Comparison of ENCODE assay signal across 8 cellular contexts in genomic region chr10:73998623-73999622, GRCh38. TPM values are rescaled to one million over a fixed set of nuclear protein-coding genes. Genes with fewer than 3 reads are reported as not detected.
DNase-seq lines count a peak whose midpoint lies in the region; ATAC-seq and TF ChIP-seq lines count a peak whose summit lies in the region.

No MANE protein-coding gene starts in this region.

- no peak for ATAC-seq in HG03196 (IDR thresholded peaks at IDR 0.05; ENCODE audit: unreplicated experiment)
- ATAC-seq in GM21619 (IDR thresholded peaks at IDR 0.05; ENCODE audit: unreplicated experiment) = no peak

- H3K27me3 ChIP-seq in BLaER1 treated with 17β-estradiol and CSF1 and Interleukin-3, amounts not matched to agents 10 nM and 100 nM = no peaks in the 10 kb centered on the region
- H3K27me3 ChIP-seq in SK-N-SH (ENCODE audit: insufficient read depth) = no peaks in the 10 kb centered on the region
- H3K27me3 ChIP-seq in skeletal muscle tissue (ENCODE audit: control insufficient read depth in 3 of 3, insufficient read depth in 3 of 3, low read length in 3 of 3) = no peaks in the 10 kb centered on the region

- TF ChIP-seq CTCF in SK-N-SH (IDR thresholded peaks at IDR 0.05) (peak; percentile 63), cardiac fibroblast (IDR thresholded peaks at IDR 0.05; ENCODE audit: low read depth, low read length) (peak; percentile 49)

- peak; percentile 81 for DNase-seq in HCEC 1CT
- peak; percentile 70 for DNase-seq in SK-N-SH
- DNase-seq in cardiac fibroblast (ENCODE audit: low read depth in 2 of 2) = peak; percentile 72 to 85
- peak; percentile 40 for DNase-seq in inferior parietal cortex (ENCODE audit: extremely low spot score)

- peak overlapping the region; percentile 87 to 100 (median 95) for H3K4me2 ChIP-seq in BLaER1 treated with 17β-estradiol and CSF1 and Interleukin-3, amounts not matched to agents 10 nM and 100 nM
- H3K4me2 ChIP-seq in SK-N-SH = peak overlapping the region; percentile 90

- H3K9ac ChIP-seq in BLaER1 treated with 17β-estradiol and CSF1 and Interleukin-3, amounts not matched to agents 10 nM and 100 nM = peak overlapping the region; percentile 84 to 92 (median 87)
- H3K9ac ChIP-seq in SK-N-SH (peak overlapping the region; percentile 94), skeletal muscle tissue (ENCODE audit: low read depth in 1 of 3, low read length in 3 of 3) (peak overlapping the region; percentile 92 to 96 (median 95))

- H4K20me1 ChIP-seq in BLaER1 treated with 17β-estradiol and CSF1 and Interleukin-3, amounts not matched to agents 10 nM and 100 nM = peaks cover 0 to 44% (median 16%) of the 10 kb centered on the region in 11 experiments; a peak in 11 of 22 replicates
- H4K20me1 ChIP-seq in SK-N-SH (ENCODE audit: insufficient read depth) = peaks cover 46% of the 10 kb centered on the region

- peak overlapping the region; percentile 87 to 99 (median 94) for H3K4me3 ChIP-seq in BLaER1 treated with 17β-estradiol and CSF1 and Interleukin-3, amounts not matched to agents 10 nM and 100 nM
- H3K4me3 ChIP-seq in SK-N-SH (ENCODE audit: low read depth in 2 of 2, low read length in 1 of 2) (peak overlapping the region; percentile 84 to 90), cardiac fibroblast (replicated peaks in 1 of 2; ENCODE audit: low read depth in 2 of 2, low read length in 2 of 2) (peak overlapping the region; percentile 96 to 97), skeletal muscle tissue (ENCODE audit: low read length in 3 of 3) (peak overlapping the region; percentile 96 to 98 (median 98))

- H3K79me2 ChIP-seq in SK-N-SH (ENCODE audit: insufficient read depth) = peaks cover 60% of the 10 kb centered on the region

- peak overlapping the region; percentile 48 to 91 (median 83); a peak in 21 of 22 replicates for H3K27ac ChIP-seq in BLaER1 treated with 17β-estradiol and CSF1 and Interleukin-3, amounts not matched to agents 10 nM and 100 nM
- H3K27ac ChIP-seq in SK-N-SH (ENCODE audit: low read depth in 2 of 2, low read length in 1 of 2) = peak overlapping the region; percentile 80 to 94
- peak overlapping the region; percentile 93 for H3K27ac ChIP-seq in skeletal muscle tissue (ENCODE audit: low read depth, low read length)

- peaks cover 0 to 26% (median 11%) of the 10 kb centered on the region in 11 experiments; a peak in 7 of 22 replicates for H3K36me3 ChIP-seq in BLaER1 treated with 17β-estradiol and CSF1 and Interleukin-3, amounts not matched to agents 10 nM and 100 nM
- peaks cover 4 to 30% of the 10 kb centered on the region in 2 experiments for H3K36me3 ChIP-seq in SK-N-SH (replicated peaks in 1 of 2; ENCODE audit: control insufficient read depth in 1 of 2, insufficient read depth in 2 of 2, low read length in 1 of 2)
- H3K36me3 ChIP-seq in skeletal muscle tissue (ENCODE audit: control insufficient read depth in 3 of 3, insufficient read depth in 3 of 3, low read length in 3 of 3) = peaks cover 0 to 2% (median 0%) of the 10 kb centered on the region in 3 donors

- CTCF ChIA-PET in SK-N-SH (lab: Yijun Ruan, JAX) = interaction anchor here (0.6 to 2.8 kb wide), 15 partner anchors 10 to 1238 kb away, joined by 3 to 14 read pairs (median 3); a partner anchor contains a TSS

- TF ChIP-seq EP300 in SK-N-SH (IDR thresholded peaks at IDR 0.05; ENCODE audit: borderline replicate concordance in 1 of 2, low read depth in 1 of 2, low read length in 1 of 2) = 0 out of 4 replicates have a peak, but pooled peaks of 1 of the 2 experiments have one; percentile 45

- no peaks in the 10 kb centered on the region for H3K9me2 ChIP-seq in SK-N-SH

- H3K4me1 ChIP-seq in BLaER1 treated with 17β-estradiol and CSF1 and Interleukin-3, amounts not matched to agents 10 nM and 100 nM = peaks cover 46 to 64% (median 55%) of the 10 kb centered on the region in 10 experiments
- H3K4me1 ChIP-seq in SK-N-SH (ENCODE audit: control insufficient read depth in 1 of 2, insufficient read depth in 2 of 2, low read depth in 1 of 2, low read length in 1 of 2) (peaks cover 7 to 28% of the 10 kb centered on the region in 2 experiments; a peak in 2 of 4 replicates), skeletal muscle tissue (ENCODE audit: control insufficient read depth in 3 of 3, insufficient read depth in 3 of 3, low read length in 3 of 3) (peaks cover 12 to 25% (median 19%) of the 10 kb centered on the region in 3 donors)

- peak; percentile 12; the same call in 1 of the 2 replicates for TF ChIP-seq RAD21 in SK-N-SH (IDR thresholded peaks at IDR 0.05; ENCODE audit: low read length)

- H2AFZ ChIP-seq in SK-N-SH (ENCODE audit: low read depth) = no peak overlapping the region

- peaks cover 42% of the 10 kb centered on the region for H3F3A ChIP-seq in SK-N-SH (replicated peaks; ENCODE audit: insufficient read depth)

- POLR2A ChIA-PET in SK-N-SH (lab: Yijun Ruan, JAX) = interaction anchor here (0.7 kb wide), 1 partner anchor 254 kb away, joined by 3 read pairs; no protein-coding TSS in a partner anchor

- no peaks in the 10 kb centered on the region for H3K9me3 ChIP-seq in BLaER1 treated with 17β-estradiol and CSF1 and Interleukin-3, amounts not matched to agents 10 nM and 100 nM (replicated peaks in 1 of 11)
- no peaks in the 10 kb centered on the region for H3K9me3 ChIP-seq in SK-N-SH
- H3K9me3 ChIP-seq in skeletal muscle tissue (ENCODE audit: control insufficient read depth in 3 of 3, low read length in 3 of 3) = no peaks in the 10 kb centered on the region

- 5% methylated on average over 31 of the region's 36 CpGs for WGBS in SK-N-SH (ENCODE audit: low lambda C conversion rate)

TF ChIP-seq in SK-N-SH, 30 proteins besides CTCF, POLR2A, EP300 and RAD21:
- TF ChIP-seq ZBTB33 (IDR thresholded peaks at IDR 0.05; ENCODE audit: borderline replicate concordance, low read depth) = no peak
- peak; percentile 50 for TF ChIP-seq MAX (IDR thresholded peaks at IDR 0.05; ENCODE audit: low read depth)
- TF ChIP-seq NRF1 (IDR thresholded peaks at IDR 0.05; ENCODE audit: low read depth, low read length) = no peak
- no peak for TF ChIP-seq USF1 (IDR thresholded peaks at IDR 0.05; ENCODE audit: borderline replicate concordance, low read depth)
- TF ChIP-seq RXRA (IDR thresholded peaks at IDR 0.05; ENCODE audit: borderline replicate concordance, low read depth) = peak; percentile 46; the same call in 1 of the 2 replicates
- no peak for TF ChIP-seq GATA2 (CRISPR knock-in tag; IDR thresholded peaks at IDR 0.05)
- TF ChIP-seq TCF12 (IDR thresholded peaks at IDR 0.05) = peak; percentile 43; the same call in 1 of the 2 replicates
- peak; percentile 29; the same call in 1 of the 2 replicates for TF ChIP-seq PBX3 (IDR thresholded peaks at IDR 0.05)
- TF ChIP-seq YY1 (IDR thresholded peaks at IDR 0.05; ENCODE audit: low read depth) = peak; percentile 78
- TF ChIP-seq FOXM1 (IDR thresholded peaks at IDR 0.05; ENCODE audit: low read depth) = 0 out of 2 replicates have a peak, but pooled peaks have one; percentile 54
- peak; percentile 6; the same call in 1 of the 2 replicates for TF ChIP-seq NFIC (IDR thresholded peaks at IDR 0.05; ENCODE audit: borderline replicate concordance)
- no peak; the same call in 1 of the 2 replicates for TF ChIP-seq TAF1 (IDR thresholded peaks at IDR 0.05; ENCODE audit: borderline replicate concordance, low read depth, low read length)
- peak; percentile 49; the same call in 1 of the 2 replicates for TF ChIP-seq MXI1 (IDR thresholded peaks at IDR 0.05; ENCODE audit: low read depth, low read length)
- no peak; the same call in 1 of the 2 replicates for TF ChIP-seq TEAD4 (IDR thresholded peaks at IDR 0.05; ENCODE audit: borderline replicate concordance, insufficient read depth)
- TF ChIP-seq POLR2AphosphoS5 (IDR thresholded peaks at IDR 0.05; ENCODE audit: low read depth, low read length) = peak; percentile 29; the same call in 1 of the 2 replicates
- TF ChIP-seq FOSL2 (IDR thresholded peaks at IDR 0.05; ENCODE audit: borderline replicate concordance, low read depth) = peak; percentile 62
- TF ChIP-seq JUND (IDR thresholded peaks at IDR 0.05) = peak; percentile 70

RNA-seq across cellular contexts. Expression of gene VCL, which starts 1.0 kb away (rescaled TPM):
- 147 and 190 TPM in 2 replicates for polyA plus RNA-seq in SK-N-SH (2012; rRNA removed)
- polyA plus RNA-seq in SK-N-SH (2012; cell fraction: cytosol; rRNA removed) = 125 and 144 TPM in 2 replicates
- 170 and 281 TPM in 2 replicates for polyA plus RNA-seq in SK-N-SH (2012; cell fraction: nucleus; rRNA removed)
- total RNA-seq in skeletal muscle tissue = 83.0 TPM
